In genomic region chr20:37741055-37741454, GRCh38 we compare ENCODE assay signal across 19 cellular contexts. TPM values are rescaled to one million over a fixed set of nuclear protein-coding genes. Genes with fewer than 3 reads are reported as not detected.
DNase-seq lines count a peak whose midpoint lies in the region; ATAC-seq and TF ChIP-seq lines count a peak whose summit lies in the region.
"Had no signal": no experiment of that assay in that cellular context is flagged by ENCODE, and none has a peak within 500 bp of the region (broad histone marks: within the 10 kb centered on the region; RNA-seq: fewer than 3 reads in every experiment).

No MANE protein-coding gene starts in this region.

- peak; percentile 33 for DNase-seq in GM23248
- no peak for DNase-seq in RWPE2 (ENCODE audit: low spot score)
- peak; percentile 71 for DNase-seq in epithelial cell of esophagus (ENCODE audit: low read depth)
- DNase-seq in osteoblast (ENCODE audit: insufficient read length, low spot score, missing footprints) = no peak
- DNase-seq in cerebellar nuclear complex (lab: John Stamatoyannopoulos, UW) = no peak
- no peak for DNase-seq in COR-L47 (lab: John Stamatoyannopoulos, UW)
- DNase-seq: activated CD4-positive, alpha-beta memory T cell treated with anti-CD3 and anti-CD28 coated beads, Interleukin-2, amount 10 ng/mL, durations not matched to agents 7 days and 5 days; activated naive CD8-positive, alpha-beta T cell treated with anti-CD3 and anti-CD28 coated beads, Interleukin-2, amount 10 ng/mL, durations not matched to agents 7 days and 5 days; activated T-cell treated with anti-CD3 and anti-CD28 coated beads, Interleukin-2, amount 50 U/mL, for 48 hours; Caco-2; GDM1; heart left ventricle; KBM-7; left colon; NCI-H1417; ovary; uterus had no signal

- H3K36me3 ChIP-seq in GM23248 (ENCODE audit: low read depth) (peaks cover 20% of the 10 kb centered on the region; the same call in 1 of the 2 replicates), RWPE2 (ENCODE audit: low read depth) (peaks cover 36% of the 10 kb centered on the region), osteoblast (ENCODE audit: insufficient read depth, low read length) (peaks cover 13% of the 10 kb centered on the region)
- H3K36me3 ChIP-seq: ovary, uterus had no signal

- ATAC-seq in RWPE2 (ENCODE audit: low read depth) (peak; percentile 97), GM21723 (IDR thresholded peaks at IDR 0.05; ENCODE audit: unreplicated experiment) (no peak), GM18517 (IDR thresholded peaks at IDR 0.05; ENCODE audit: unreplicated experiment) (no peak)
- ATAC-seq: heart left ventricle had no signal

- no peak overlapping the region for H3K9ac ChIP-seq in GM23248

- no peak overlapping the region for H3K4me2 ChIP-seq in GM23248 (ENCODE audit: unreplicated experiment)
- H3K4me2 ChIP-seq in osteoblast (ENCODE audit: insufficient read depth, low read length) = peak overlapping the region; percentile 5

- H3K4me3 ChIP-seq in GM23248 (no peak overlapping the region), RWPE2 (ENCODE audit: severe bottlenecking) (no peak overlapping the region), epithelial cell of esophagus (ENCODE audit: low read length) (no peak overlapping the region), osteoblast (ENCODE audit: insufficient read depth, low read length) (no peak overlapping the region)
- H3K4me3 ChIP-seq: heart left ventricle, ovary, uterus had no signal

- no peak for TF ChIP-seq CTCF in RWPE2 (IDR thresholded peaks at IDR 0.05; ENCODE audit: poor library complexity, severe bottlenecking)
- no peak for TF ChIP-seq CTCF in epithelial cell of esophagus (IDR thresholded peaks at IDR 0.05; ENCODE audit: insufficient read depth, low read depth, low read length, missing control alignments)
- no peak for TF ChIP-seq CTCF in osteoblast (IDR thresholded peaks at IDR 0.05; ENCODE audit: extremely low read depth, low read depth, low read length)

- 0 out of 2 replicates have a peak, but pooled peaks cover 6% of the 10 kb centered on the region for H3K4me1 ChIP-seq in GM23248 (ENCODE audit: insufficient read depth)
- peaks cover 5% of the 10 kb centered on the region for H3K4me1 ChIP-seq in RWPE2 (ENCODE audit: insufficient read depth, poor library complexity, severe bottlenecking)
- H3K4me1 ChIP-seq in osteoblast (ENCODE audit: insufficient read depth, low read length) = peaks cover 10% of the 10 kb centered on the region
- H3K4me1 ChIP-seq: uterus had no signal

- peaks cover 5% of the 10 kb centered on the region; the same call in 1 of the 2 replicates for H4K20me1 ChIP-seq in GM23248 (ENCODE audit: insufficient read depth)
- peaks cover 5% of the 10 kb centered on the region for H4K20me1 ChIP-seq in osteoblast (ENCODE audit: insufficient read depth, low read length)

- H3K27ac ChIP-seq in GM23248 = no peak overlapping the region
- H3K27ac ChIP-seq in RWPE2 (ENCODE audit: poor library complexity, severe bottlenecking) = no peak overlapping the region
- H3K27ac ChIP-seq in osteoblast (ENCODE audit: low read depth, low read length) = peak overlapping the region; percentile 4
- H3K27ac ChIP-seq: ovary had no signal

- H3F3A ChIP-seq in GM23248 (ENCODE audit: insufficient read depth) = 0 out of 2 replicates have a peak, but pooled peaks cover 6% of the 10 kb centered on the region

- H3K9me3 ChIP-seq in GM23248 (ENCODE audit: low read depth) (no peaks in the 10 kb centered on the region), RWPE2 (ENCODE audit: severe bottlenecking) (no peaks in the 10 kb centered on the region), osteoblast (ENCODE audit: low read depth, low read length) (no peaks in the 10 kb centered on the region)
- H3K9me3 ChIP-seq: Caco-2, uterus had no signal

- H3K9me2 ChIP-seq in GM23248 (ENCODE audit: insufficient read depth) = no peaks in the 10 kb centered on the region

- 80 to 86% methylated on average over 3 of the region's 3 CpGs for WGBS in GM23248 (ENCODE audit: low coverage in 1 of 2, low lambda C conversion rate in 2 of 2, missing lambda C conversion rate in 2 of 2), 2 experiments

- H2AFZ ChIP-seq in GM23248 (no peak overlapping the region), osteoblast (ENCODE audit: low read length) (no peak overlapping the region)

- H3K27me3 ChIP-seq in GM23248 (replicated peaks; ENCODE audit: insufficient read depth) (no peaks in the 10 kb centered on the region), RWPE2 (ENCODE audit: insufficient read depth, poor library complexity, severe bottlenecking) (no peaks in the 10 kb centered on the region), osteoblast (ENCODE audit: insufficient read depth, low read length) (no peaks in the 10 kb centered on the region)
- H3K27me3 ChIP-seq: heart left ventricle, ovary, uterus had no signal

- in situ Hi-C loops in GM23248 (cut with MboI) = no loop called here

- H3K79me2 ChIP-seq in GM23248 (ENCODE audit: insufficient read depth) (0 out of 2 replicates have a peak, but pooled peaks cover 8% of the 10 kb centered on the region), osteoblast (ENCODE audit: insufficient read depth, low read length) (no peaks in the 10 kb centered on the region)

RNA-seq across cellular contexts. Expression of gene CTNNBL1, which starts 47.2 kb away (rescaled TPM):
- total RNA-seq in GM23248 (2014; rRNA removed; shearing (Covaris generic)) = 22.4 and 25.3 TPM in 2 replicates
- polyA plus RNA-seq in GM23248 (2016; fragmentation: Nextera tagmentation; extraction: Ambion mirVana) = 49.4 and 53.7 TPM in 2 replicates
- total RNA-seq in osteoblast = 19.5 and 23.0 TPM in 2 replicates

Comparison
In these comparisons a context has a peak if more than half of its experiments do, and no peak if none do; other contexts are left out.
1. DNase-seq: peak in GM23248 (single experiment) and epithelial cell of esophagus (single experiment); none in RWPE2 (single experiment), osteoblast (single experiment), cerebellar nuclear complex (0 of 2) and COR-L47 (single experiment).